Comparison of ENCODE assay signal across 10 cellular contexts in the genomic region with DNA sequence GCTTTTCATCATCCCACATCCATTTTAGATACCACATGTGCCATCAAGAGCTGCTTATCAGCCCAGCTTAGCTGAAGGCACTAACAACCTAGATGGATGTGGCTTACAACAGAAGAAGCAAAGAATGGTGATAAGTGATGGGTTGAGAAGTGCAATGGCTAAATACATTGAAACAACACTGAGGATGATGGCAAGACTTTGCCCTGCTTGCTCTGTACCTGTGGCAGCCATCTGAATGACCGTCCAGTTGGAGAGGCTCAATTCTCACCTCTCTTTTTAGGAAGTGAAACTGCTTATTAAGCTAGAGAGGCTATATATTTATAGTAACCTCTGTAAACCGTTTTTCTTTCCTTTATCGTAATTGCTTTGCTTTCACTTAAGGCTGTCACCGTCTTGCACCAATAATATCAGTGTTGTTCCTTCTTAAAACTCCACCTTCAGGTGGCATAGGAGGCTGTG. TPM values are rescaled to one million over a fixed set of nuclear protein-coding genes. Genes with fewer than 3 reads are reported as not detected.
DNase-seq lines count a peak whose midpoint lies in the region; ATAC-seq and FAIRE-seq lines count a peak whose summit lies in the region.
"Had no signal": no experiment of that assay in that cellular context is flagged by ENCODE, and none has a peak within 500 bp of the region (broad histone marks: within the 10 kb centered on the region; RNA-seq: fewer than 3 reads in every experiment).

No MANE protein-coding gene starts in this region.

- no peaks in the 10 kb centered on the region for H3K9me3 Mint-ChIP-seq in T-cell
- H3K9me3 Mint-ChIP-seq: activated T-cell treated with anti-CD3 and anti-CD28 coated beads, Interleukin-2, amount 50 U/mL, for 4 hours had no signal

- H3K4me1 Mint-ChIP-seq in T-cell, result peaks cover 6 to 13% (median 8%) of the 10 kb centered on the region in 3 donors

- H3K36me3 Mint-ChIP-seq in T-cell, result peaks cover 34% of the 10 kb centered on the region

- FAIRE-seq in frontal cortex (lab: Jason Lieb, UNC), result no peak

- no peak overlapping the region for H3K27ac Mint-ChIP-seq in T-cell

- no peak overlapping the region for H3K4me3 ChIP-seq in effector memory CD4-positive, alpha-beta T cell (ENCODE audit: insufficient read depth, low read depth, low read length, poor library complexity, severe bottlenecking)

- H3K27ac ChIP-seq in effector memory CD4-positive, alpha-beta T cell (ENCODE audit: insufficient read depth, low read length, poor library complexity, severe bottlenecking), result no peak overlapping the region

- ATAC-seq in HG02678 (IDR thresholded peaks at IDR 0.05; ENCODE audit: unreplicated experiment), result peak; percentile 85
- peak; percentile 78 for ATAC-seq in HG03520 (IDR thresholded peaks at IDR 0.05; ENCODE audit: unreplicated experiment)
- no peak for ATAC-seq in T-cell (replicated peaks in 1 of 4)
- ATAC-seq: activated T-cell treated with anti-CD3 and anti-CD28 coated beads, Interleukin-2, amount 50 U/mL, for 4 hours had no signal

- POLR2A ChIA-PET in T-cell (lab: Charles Lee), result no interaction called here

- peaks cover 5% of the 10 kb centered on the region for H3K4me1 ChIP-seq in effector memory CD4-positive, alpha-beta T cell (ENCODE audit: control insufficient read depth, insufficient read depth, low read length, poor library complexity, severe bottlenecking)

- H3K36me3 ChIP-seq in effector memory CD4-positive, alpha-beta T cell (ENCODE audit: control insufficient read depth, insufficient read depth, low read length), result peaks cover 37% of the 10 kb centered on the region

- DNase-seq in GM19238 (ENCODE audit: insufficient read length, low spot score), result peak; percentile 26
- DNase-seq in T-cell, result no peak
- no peak for DNase-seq in effector memory CD4-positive, alpha-beta T cell
- no peak for DNase-seq in foreskin melanocyte
- DNase-seq in frontal cortex (ENCODE audit: low spot score in 2 of 2), result no peak
- DNase-seq: activated T-cell treated with anti-CD3 and anti-CD28 coated beads, Interleukin-2, amount 50 U/mL, for 4 hours; NCI-H748 treated with DMSO at 0.1 percent for 48 hours; substantia nigra had no signal

- no peaks in the 10 kb centered on the region for H3K27me3 ChIP-seq in effector memory CD4-positive, alpha-beta T cell (replicated peaks; ENCODE audit: control insufficient read depth, insufficient read depth, low read length, poor library complexity, severe bottlenecking)

- H3K27me3 Mint-ChIP-seq in T-cell, result no peaks in the 10 kb centered on the region

- no peaks in the 10 kb centered on the region for H3K9me3 ChIP-seq in effector memory CD4-positive, alpha-beta T cell (ENCODE audit: control insufficient read depth, low read length)

- CTCF ChIA-PET in T-cell (lab: Charles Lee), result no interaction called here

- no peak overlapping the region for H3K4me3 Mint-ChIP-seq in T-cell
- H3K4me3 Mint-ChIP-seq: activated T-cell treated with anti-CD3 and anti-CD28 coated beads, Interleukin-2, amount 50 U/mL, for 4 hours had no signal

RNA-seq across cellular contexts. Expression of a gene that starts 5.7 kb away (rescaled TPM):
- 10 to 100 TPM in 3 of 5 donors, 1 to 10 TPM in 2; 6.7 to 14.7 (median 12.5) TPM for total RNA-seq in T-cell
- 21.6 TPM for total RNA-seq in frontal cortex

RNA-seq across cellular contexts. Expression of a gene that starts 5.9 kb away (rescaled TPM):
- total RNA-seq in T-cell (10 to 100 TPM; 35.5 to 41.2 (median 41.0) TPM), frontal cortex (125 TPM)

Comparison
In these comparisons a context has a peak if more than half of its experiments do, and no peak if none do; other contexts are left out.
1. ATAC-seq: peak in HG02678 (single experiment) and HG03520 (single experiment); none in T-cell (0 of 4).